37 cellular contexts compared by ENCODE assay signal in genomic region chr9:117359910-117360309, GRCh38.
"Had no signal": no experiment of that assay in that cellular context is flagged by ENCODE, and none has a peak within 500 bp of the region (broad histone marks: within the 10 kb centered on the region; RNA-seq: fewer than 3 reads in every experiment).

No MANE protein-coding gene starts in this region.

- H3K4me3 Mint-ChIP-seq: activated B cell treated with CpG ODN at 0.5 μM for 24 hours; activated CD8-positive, alpha-beta T cell treated with anti-CD3 and anti-CD28 coated beads for 36 hours; activated naive CD4-positive, alpha-beta T cell treated with anti-CD3 and anti-CD28 coated beads for 36 hours; activated naive CD4-positive, alpha-beta T cell treated with anti-CD3 and anti-CD28 coated beads, Interleukin-2, amount 50 U/mL, for 24 hours; activated naive CD8-positive, alpha-beta T cell treated with anti-CD3 and anti-CD28 coated beads for 36 hours; activated naive CD8-positive, alpha-beta T cell treated with anti-CD3 and anti-CD28 coated beads, Interleukin-2, amount 50 U/mL, for 24 hours; activated T-helper 1 cell treated with anti-CD3 and anti-CD28 coated beads, Interleukin-12 subunit alpha, Interleukin-12 subunit beta, Interleukin-2, Interleukin-4 antibody, amounts not matched to agents 30 ng/mL and 10 ng/mL and 1 ng/mL, durations not matched to agents 14 hours and 24 hours and 36 hours; T-helper 17 cell; T-helper 2 cell treated with Interferon-gamma antibody and Interleukin-4, amounts not matched to agents 5 μg/mL and 100 μg/mL, for 36 hours had no signal

- H3K9me3 Mint-ChIP-seq: activated B cell treated with CpG ODN at 0.5 μM for 24 hours; activated naive CD4-positive, alpha-beta T cell treated with anti-CD3 and anti-CD28 coated beads, Interleukin-2, amount 50 U/mL, for 24 hours; activated naive CD8-positive, alpha-beta T cell treated with anti-CD3 and anti-CD28 coated beads for 36 hours; activated naive CD8-positive, alpha-beta T cell treated with anti-CD3 and anti-CD28 coated beads, Interleukin-2, amount 50 U/mL, for 24 hours; activated T-helper 1 cell treated with anti-CD3 and anti-CD28 coated beads, Interleukin-12 subunit alpha, Interleukin-12 subunit beta, Interleukin-2, Interleukin-4 antibody, amounts not matched to agents 30 ng/mL and 10 ng/mL and 1 ng/mL, durations not matched to agents 14 hours and 24 hours and 36 hours; activated T-helper 2 cell treated with anti-CD3 and anti-CD28 coated beads, Interferon-gamma antibody, Interleukin-2, Interleukin-4, amounts not matched to agents 10 μg/mL and 5 μg/mL and 100 μg/mL, durations not matched to agents 14 hours and 24 hours and 36 hours; T-helper 2 cell treated with Interferon-gamma antibody and Interleukin-4, amounts not matched to agents 5 μg/mL and 100 μg/mL, for 36 hours had no signal

- H3K4me1 Mint-ChIP-seq: activated B cell treated with CpG ODN at 0.5 μM for 24 hours; activated naive CD4-positive, alpha-beta T cell treated with anti-CD3 and anti-CD28 coated beads, Interleukin-2, amount 50 U/mL, for 24 hours; activated naive CD8-positive, alpha-beta T cell treated with anti-CD3 and anti-CD28 coated beads for 36 hours; activated naive CD8-positive, alpha-beta T cell treated with anti-CD3 and anti-CD28 coated beads, Interleukin-2, amount 50 U/mL, for 24 hours; T-helper 17 cell had no signal

- H3K27me3 Mint-ChIP-seq: activated B cell treated with CpG ODN at 0.5 μM for 24 hours; activated CD8-positive, alpha-beta T cell treated with anti-CD3 and anti-CD28 coated beads for 36 hours; activated naive CD4-positive, alpha-beta T cell treated with anti-CD3 and anti-CD28 coated beads, Interleukin-2, amount 50 U/mL, for 24 hours; activated naive CD8-positive, alpha-beta T cell treated with anti-CD3 and anti-CD28 coated beads, Interleukin-2, amount 50 U/mL, for 24 hours; T-helper 17 cell had no signal

- H3K4me3 ChIP-seq: adrenal gland, body of pancreas, breast epithelium, cardiac muscle cell, colonic mucosa, esophagus squamous epithelium had no signal

- H3K27me3 ChIP-seq: adrenal gland, body of pancreas, breast epithelium, cardiac muscle cell, colonic mucosa, esophagus squamous epithelium had no signal

- H3K27ac ChIP-seq: adrenal gland, body of pancreas, breast epithelium, cardiac muscle cell, colonic mucosa, epithelial cell of prostate, esophagus squamous epithelium, WERI-Rb-1 had no signal

- H3K36me3 ChIP-seq: adrenal gland, breast epithelium, cardiac muscle cell, colonic mucosa, esophagus squamous epithelium had no signal

- H3K9me3 ChIP-seq: adrenal gland, body of pancreas, breast epithelium, colonic mucosa, esophagus squamous epithelium had no signal

- H3K4me1 ChIP-seq: adrenal gland, body of pancreas, breast epithelium, colonic mucosa, esophagus squamous epithelium had no signal

- H3K36me3 Mint-ChIP-seq: activated naive CD4-positive, alpha-beta T cell treated with anti-CD3 and anti-CD28 coated beads, Interleukin-2, amount 50 U/mL, for 24 hours; activated naive CD8-positive, alpha-beta T cell treated with anti-CD3 and anti-CD28 coated beads for 36 hours had no signal

- FAIRE-seq: endometrium, endothelial cell of umbilical vein had no signal

- ATAC-seq: activated CD4-positive, CD25-positive, alpha-beta regulatory T cell treated with anti-CD3 and anti-CD28 coated beads, Interleukin-2, amount 50 U/mL, for 24 hours; activated CD8-positive, alpha-beta T cell treated with anti-CD3 and anti-CD28 coated beads for 36 hours; activated naive CD8-positive, alpha-beta T cell treated with anti-CD3 and anti-CD28 coated beads, Interleukin-2, amount 50 U/mL, for 24 hours; body of pancreas; T-helper 17 cell had no signal

- DNase-seq: activated B cell treated with CpG ODN at 0.5 μM for 24 hours; activated CD4-positive, alpha-beta T cell treated with anti-CD3 and anti-CD28 coated beads for 48 hours; activated CD4-positive, alpha-beta T cell treated with anti-CD3 and anti-CD28 coated beads, Interleukin-2, amount 50 U/mL, for 1 hour; activated CD4-positive, alpha-beta T cell treated with anti-CD3 and anti-CD28 coated beads, Interleukin-2, amount 50 U/mL, for 48 hours; activated CD8-positive, alpha-beta memory T cell treated with anti-CD3 and anti-CD28 coated beads for 24 hours; activated CD8-positive, alpha-beta memory T cell treated with anti-CD3 and anti-CD28 coated beads, Interleukin-2, amount 50 U/mL, for 4 hours; activated CD8-positive, alpha-beta T cell treated with anti-CD3 and anti-CD28 coated beads for 36 hours; activated effector memory CD4-positive, alpha-beta T cell treated with anti-CD3 and anti-CD28 coated beads, Interleukin-2, amount 50 U/mL, for 16 hours; activated naive CD4-positive, alpha-beta T cell treated with anti-CD3 and anti-CD28 coated beads for 36 hours; activated naive CD8-positive, alpha-beta T cell treated with anti-CD3 and anti-CD28 coated beads for 36 hours; activated naive CD8-positive, alpha-beta T cell treated with anti-CD3 and anti-CD28 coated beads, Interleukin-2, amount 50 U/mL, for 24 hours; activated T-cell treated with anti-CD3 and anti-CD28 coated beads, Interleukin-2, amount 50 U/mL, for 1 hour; activated T-cell treated with anti-CD3 and anti-CD28 coated beads, Interleukin-2, amount 50 U/mL, for 48 hours; adrenal gland; amygdala; aorta; body of pancreas; central memory CD4-positive, alpha-beta T cell; cerebellar nuclear complex; colonic mucosa; effector CD8-positive, alpha-beta T cell; esophagus squamous epithelium; foreskin melanocyte; T-helper 1 cell; T-helper 17 cell; T1000; WERI-Rb-1 had no signal

- H3K27ac Mint-ChIP-seq: activated B cell treated with CpG ODN at 0.5 μM for 24 hours; activated CD8-positive, alpha-beta T cell treated with anti-CD3 and anti-CD28 coated beads for 36 hours; activated naive CD4-positive, alpha-beta T cell treated with anti-CD3 and anti-CD28 coated beads for 36 hours; activated naive CD4-positive, alpha-beta T cell treated with anti-CD3 and anti-CD28 coated beads, Interleukin-2, amount 50 U/mL, for 24 hours; activated naive CD8-positive, alpha-beta T cell treated with anti-CD3 and anti-CD28 coated beads for 36 hours; activated naive CD8-positive, alpha-beta T cell treated with anti-CD3 and anti-CD28 coated beads, Interleukin-2, amount 50 U/mL, for 24 hours; activated T-helper 1 cell treated with anti-CD3 and anti-CD28 coated beads, Interleukin-12 subunit alpha, Interleukin-12 subunit beta, Interleukin-2, Interleukin-4 antibody, amounts not matched to agents 30 ng/mL and 10 ng/mL and 1 ng/mL, durations not matched to agents 14 hours and 24 hours and 36 hours; activated T-helper 2 cell treated with anti-CD3 and anti-CD28 coated beads, Interferon-gamma antibody, Interleukin-2, Interleukin-4, amounts not matched to agents 10 μg/mL and 5 μg/mL and 100 μg/mL, durations not matched to agents 14 hours and 24 hours and 36 hours; T-helper 17 cell; T-helper 2 cell treated with Interferon-gamma antibody and Interleukin-4, amounts not matched to agents 5 μg/mL and 100 μg/mL, for 36 hours had no signal
